25 cellular contexts compared by ENCODE assay signal in genomic region chr17:69872675-69873262, GRCh38.
"Had no signal": no experiment of that assay in that cellular context is flagged by ENCODE, and none has a peak within 500 bp of the region (broad histone marks: within the 10 kb centered on the region; RNA-seq: fewer than 3 reads in every experiment).

No MANE protein-coding gene starts in this region.

- ATAC-seq: foreskin keratinocyte; gastroesophageal sphincter; heart left ventricle; left colon; left lobe of liver; left ventricle myocardium superior; lower lobe of right lung; mucosa of descending colon; naive thymus-derived CD8-positive, alpha-beta T cell had no signal

- H3K9me3 ChIP-seq: esophagus muscularis mucosa, gastroesophageal sphincter, lower lobe of right lung, mucosa of descending colon had no signal

- H3K27ac ChIP-seq: coronary artery, dorsolateral prefrontal cortex, esophagus muscularis mucosa, foreskin keratinocyte, gastroesophageal sphincter, heart left ventricle, hepatocyte, lower lobe of right lung had no signal

- H3K4me1 ChIP-seq: esophagus muscularis mucosa, gastroesophageal sphincter, lower lobe of right lung had no signal

- H3K36me3 ChIP-seq: esophagus muscularis mucosa, gastroesophageal sphincter, heart left ventricle, lower lobe of right lung had no signal

- H2AFZ ChIP-seq: hepatocyte had no signal

- FAIRE-seq: endothelial cell of umbilical vein, frontal cortex, kidney had no signal

- H3K4me3 ChIP-seq: coronary artery, dorsolateral prefrontal cortex, esophagus muscularis mucosa, gastroesophageal sphincter, heart left ventricle, hepatocyte, lower lobe of right lung, mucosa of descending colon had no signal

- DNase-seq: dermis blood vessel endothelial cell; dorsolateral prefrontal cortex; effector CD4-positive, alpha-beta T cell; effector memory CD4-positive, alpha-beta T cell; foreskin keratinocyte; heart left ventricle; hypothalamus; immature natural killer cell; islet precursor cell; kidney; kidney glomerular epithelial cell; left colon; left ventricle myocardium superior; lower lobe of right lung; mesenchymal stem cell; mucosa of descending colon; naive B cell; naive thymus-derived CD8-positive, alpha-beta T cell had no signal

- H3K79me2 ChIP-seq: hepatocyte had no signal

- H3K27me3 ChIP-seq: dorsolateral prefrontal cortex, esophagus muscularis mucosa, foreskin keratinocyte, gastroesophageal sphincter, heart left ventricle, hepatocyte had no signal

- H3K4me2 ChIP-seq: hepatocyte had no signal
